8 cellular contexts compared by ENCODE assay signal in genomic region chr7:129173861-129174260, GRCh38. TPM values are rescaled to one million over a fixed set of nuclear protein-coding genes. Genes with fewer than 3 reads are reported as not detected.
A peak's percentile ranks its signal among the peaks of the same experiment; 100 is the strongest.
DNase-seq lines count a peak whose midpoint lies in the region; ATAC-seq, FAIRE-seq and TF ChIP-seq lines count a peak whose summit lies in the region.
"Not testable (repeated sequence)": the region's sequence is repeated elsewhere in the genome, so short reads cannot be mapped to it uniquely, and the experiment has no call there.
"Had no signal": no experiment of that assay in that cellular context is flagged by ENCODE, and none has a peak within 500 bp of the region (broad histone marks: within the 10 kb centered on the region; RNA-seq: fewer than 3 reads in every experiment).

No MANE protein-coding gene starts in this region.

- not testable (repeated sequence) for H3K9me1 ChIP-seq in K562 (ENCODE audit: control insufficient read depth, insufficient read depth, low read length)

- not testable (repeated sequence) for H3K79me2 ChIP-seq in K562 (ENCODE audit: control insufficient read depth, insufficient read depth, low read length); HepG2 (ENCODE audit: insufficient read depth, low read length)

- H3K9me3 ChIP-seq in K562 (replicated peaks; ENCODE audit: control insufficient read depth, insufficient read depth, low read depth, low read length); HepG2 (ENCODE audit: low read length): not testable (repeated sequence)

- peaks cover 22 to 53% of the 10 kb centered on the region in 2 experiments; a peak in 4 of 5 replicates for H3K27me3 ChIP-seq in K562 (ENCODE audit: control insufficient read depth in 2 of 2, insufficient read depth in 2 of 2, low read length in 2 of 2)
- not testable (repeated sequence) for H3K27me3 ChIP-seq in HepG2 (ENCODE audit: control insufficient read depth in 1 of 2, insufficient read depth in 2 of 2, low read length in 2 of 2)

- not testable (repeated sequence) for H3K4me1 ChIP-seq in K562 (replicated peaks in 1 of 2; ENCODE audit: control insufficient read depth in 2 of 2, insufficient read depth in 2 of 2, low read length in 2 of 2); HepG2 (ENCODE audit: insufficient read depth, low read length)

- TF ChIP-seq POLR2A in K562 (conservative IDR thresholded peaks at IDR 0.05); HepG2 (IDR thresholded peaks at IDR 0.05; ENCODE audit: insufficient read depth in 1 of 2, low read depth in 2 of 2, low read length in 2 of 2): not testable (repeated sequence)

- TF ChIP-seq CTCF in K562 (IDR thresholded peaks at IDR 0.05 in 2 of 3, conservative IDR thresholded peaks at IDR 0.05 in 1 of 3; ENCODE audit: insufficient read depth in 2 of 3, low read depth in 1 of 3, low read length in 3 of 3); HepG2 (CRISPR knock-in tag; IDR thresholded peaks at IDR 0.05): not testable (repeated sequence)

- TF ChIP-seq EP300 in K562 (IDR thresholded peaks at IDR 0.05; ENCODE audit: low read length); HepG2 (IDR thresholded peaks at IDR 0.05; ENCODE audit: low read depth in 2 of 2, low read length in 2 of 2); HepG2 (CRISPR knock-in tag; IDR thresholded peaks at IDR 0.05; ENCODE audit: borderline replicate concordance): not testable (repeated sequence)

- CTCF ChIA-PET in K562 (lab: Yijun Ruan, JAX; ENCODE audit: low intra/inter-chr PET ratio); HepG2 (lab: Yijun Ruan, JAX; ENCODE audit: low intra/inter-chr PET ratio, low total read pairs): not testable (repeated sequence)

- POLR2A ChIA-PET in K562 (lab: Yijun Ruan, JAX): interaction anchor here (0.6 to 0.7 kb wide), 2 partner anchors 742 to 810 kb away, joined by 3 to 4 read pairs; no protein-coding TSS in a partner anchor
- POLR2A ChIA-PET in HepG2 (lab: Yijun Ruan, JAX): interaction anchor here (0.7 kb wide), 1 partner anchor 353 kb away, joined by 3 read pairs; no protein-coding TSS in a partner anchor

- H3K27ac ChIP-seq in K562 (ENCODE audit: extremely low read depth, low read depth, low read length); HepG2 (ENCODE audit: extremely low read length, insufficient read depth, low read length): not testable (repeated sequence)

- BruUV-seq in K562 (replicated peaks; lab: Mats Ljungman, UMichigan); HepG2 (replicated peaks; lab: Mats Ljungman, UMichigan): not testable (repeated sequence)

- FAIRE-seq in K562 (lab: Jason Lieb, UNC); HepG2 (lab: Jason Lieb, UNC): not testable (repeated sequence)

- in situ Hi-C loops in K562 (cut with MboI); HepG2 (cut with HindIII; ENCODE audit: extremely low pct_ligation_motif_present, low pct_unique_long_range_greater_than_20kb): not testable (repeated sequence)

- H3K36me3 ChIP-seq in K562 (ENCODE audit: control insufficient read depth, insufficient read depth, low read length); HepG2 (replicated peaks in 1 of 2; ENCODE audit: control insufficient read depth in 1 of 2, insufficient read depth in 2 of 2, low read length in 2 of 2): not testable (repeated sequence)

- not testable (repeated sequence) for H4K20me1 ChIP-seq in K562 (replicated peaks; ENCODE audit: control insufficient read depth, insufficient read depth, low read length); HepG2 (ENCODE audit: insufficient read depth, low read length)

- ATAC-seq in K562, HepG2: not testable (repeated sequence)

- H3K4me2 ChIP-seq in K562 (ENCODE audit: insufficient read depth, low read length); HepG2 (ENCODE audit: low read depth, low read length): not testable (repeated sequence)

- not testable (repeated sequence) for DNase-seq in K562 (ENCODE audit: extremely low read depth in 1 of 4, low spot score in 3 of 4); HepG2 (ENCODE audit: low spot score)

- WGBS in K562 (ENCODE audit: insufficient coverage, low coverage, missing lambda C conversion rate): 8% methylated on average over 7 of the region's 7 CpGs
- 53% methylated on average over 7 of the region's 7 CpGs for WGBS in HepG2 (ENCODE audit: low lambda C conversion rate)

- H2AFZ ChIP-seq in K562 (ENCODE audit: low read depth, low read length) (peak overlapping the region; percentile 15; the same call in 1 of the 2 replicates), HepG2 (ENCODE audit: low read length) (peak overlapping the region; percentile 72)

- H3K9ac ChIP-seq in K562 (ENCODE audit: insufficient read depth in 1 of 2, low read depth in 2 of 2, low read length in 2 of 2); HepG2 (ENCODE audit: insufficient read depth, low read depth, low read length): not testable (repeated sequence)

- intact Hi-C loops in K562 (cut with micrococcal nuclease); HepG2 (cut with micrococcal nuclease; ENCODE audit: unreplicated experiment): not testable (repeated sequence)

- not testable (repeated sequence) for H3K4me3 ChIP-seq in K562; HepG2 (replicated peaks in 1 of 3; ENCODE audit: insufficient read depth in 1 of 3, low read depth in 2 of 3, low read length in 3 of 3)

- TF ChIP-seq RAD21 in K562 (CRISPR knock-in tag; conservative IDR thresholded peaks at IDR 0.05 in 1 of 2, IDR thresholded peaks at IDR 0.05 in 1 of 2); HepG2 (CRISPR knock-in tag; IDR thresholded peaks at IDR 0.05): not testable (repeated sequence)

RNA-seq across cellular contexts. Expression of gene SMO, which starts 14.6 kb away (rescaled TPM):
- total RNA-seq in K562 (2011; cell fraction: chromatin; rRNA removed; ENCODE audit: low replicate concordance): 0.60 TPM in 1 of 2 replicates, not detected in the other
- total RNA-seq in K562 (2011; cell fraction: nucleolus; rRNA removed): 0.39 and 0.67 TPM in 2 replicates
- total RNA-seq in K562 (2011; cell fraction: nucleoplasm; rRNA removed): 1.2 TPM in 1 of 2 replicates, not detected in the other
- total RNA-seq in K562 (2014; rRNA removed) (0.05 TPM in 1 of 2 replicates, not detected in the other), K562 (2014; rRNA removed; fragmentation: Illumina TruSeq; extraction: Trizol) (not detected in 2 replicates), K562 (2015; rRNA removed; fragmentation: Illumina TruSeq; extraction: Trizol) (not detected in 2 replicates), K562 (2021) (0.07 and 0.13 TPM in 2 replicates), HepG2 (2016; rRNA removed; fragmentation: Illumina TruSeq; extraction: Trizol) (22.1 and 32.3 TPM in 2 replicates)
- polyA plus RNA-seq in K562 (2011; rRNA removed) (0.10 and 0.11 TPM in 2 replicates), K562 (2014; fragmentation: Illumina TruSeq; extraction: Trizol) (not detected in 2 replicates), K562 (2014; fragmentation: Nextera tagmentation; extraction: Ambion mirVana) (not detected), K562 (2014; rRNA removed) (0.11 TPM in 1 of 2 replicates, not detected in the other), HepG2 (2011; rRNA removed) (23.8 and 30.7 TPM in 2 replicates)
- polyA plus RNA-seq in K562 (2011; cell fraction: cytosol; rRNA removed): 0.10 and 0.24 TPM in 2 replicates
- polyA plus RNA-seq in K562 (2011; cell fraction: nucleus; rRNA removed): 0.41 and 0.91 TPM in 2 replicates
- polyA plus RNA-seq in K562 (2012): not detected in 2 replicates
- 0.07 and 0.24 TPM in 2 replicates for polyA minus RNA-seq in K562 (2011; rRNA and poly(A)+ RNA removed)
- not detected in 2 replicates for polyA minus RNA-seq in K562 (2011; cell fraction: cytosol; rRNA and poly(A)+ RNA removed)
- polyA minus RNA-seq in K562 (2011; cell fraction: nucleus; rRNA and poly(A)+ RNA removed): 0.11 TPM in 1 of 2 replicates, not detected in the other
- 72.0 and 77.5 TPM in 2 replicates for total RNA-seq in HepG2 (2016; cell fraction: cytosol; rRNA removed; fragmentation: Illumina TruSeq; extraction: Trizol; ENCODE audit: low read depth)
- 22.7 and 33.9 TPM in 2 replicates for total RNA-seq in HepG2 (2016; cell fraction: insoluble cytoplasmic fraction; rRNA removed; fragmentation: Illumina TruSeq; extraction: Trizol)
- total RNA-seq in HepG2 (2016; cell fraction: membrane; rRNA removed; fragmentation: Illumina TruSeq; extraction: Trizol): 37.3 and 38.5 TPM in 2 replicates
- 26.1 and 28.3 TPM in 2 replicates for total RNA-seq in HepG2 (2016; cell fraction: nucleus; rRNA removed; fragmentation: Illumina TruSeq; extraction: Trizol)
- polyA plus RNA-seq in HepG2 (2011; cell fraction: cytosol; rRNA removed): 21.9 and 24.2 TPM in 2 replicates
- polyA plus RNA-seq in HepG2 (2011; cell fraction: nucleus; rRNA removed): 68.3 and 80.4 TPM in 2 replicates
- polyA plus RNA-seq in HepG2 (2012): 19.4 and 20.7 TPM in 2 replicates
- 4.1 and 4.4 TPM in 2 replicates for polyA plus RNA-seq in HepG2 (2016; cell fraction: cytosol; fragmentation: Illumina TruSeq; extraction: Trizol; ENCODE audit: low read depth)
- 22.5 and 25.2 TPM in 2 replicates for polyA plus RNA-seq in HepG2 (2016; cell fraction: insoluble cytoplasmic fraction; fragmentation: Illumina TruSeq; extraction: Trizol; ENCODE audit: low read depth)
- polyA plus RNA-seq in HepG2 (2016; cell fraction: membrane; fragmentation: Illumina TruSeq; extraction: Trizol; ENCODE audit: low read depth): 14.8 and 15.2 TPM in 2 replicates
- 63.0 and 65.6 TPM in 2 replicates for polyA plus RNA-seq in HepG2 (2016; cell fraction: nucleus; fragmentation: Illumina TruSeq; extraction: Trizol; ENCODE audit: insufficient read depth, low read depth)
- 0.07 and 139 TPM in 2 replicates for polyA minus RNA-seq in HepG2 (2011; rRNA and poly(A)+ RNA removed; ENCODE audit: low replicate concordance)
- 31.4 and 35.0 TPM in 2 replicates for polyA minus RNA-seq in HepG2 (2011; cell fraction: cytosol; rRNA and poly(A)+ RNA removed)
- polyA minus RNA-seq in HepG2 (2011; cell fraction: nucleus; rRNA and poly(A)+ RNA removed): 12.0 and 20.4 TPM in 2 replicates
- total RNA-seq: CD4-positive, alpha-beta memory T cell; CD4-positive, alpha-beta T cell; CD8-positive, alpha-beta T cell had no signal
- polyA plus RNA-seq: CD14-positive monocyte; CD4-positive, alpha-beta memory T cell; CD4-positive, CD25-positive, alpha-beta regulatory T cell; CD8-positive, alpha-beta memory T cell had no signal

RNA-seq across cellular contexts. Expression of gene TSPAN33, which starts 29.4 kb away (rescaled TPM):
- total RNA-seq in K562 (2011; cell fraction: chromatin; rRNA removed; ENCODE audit: low replicate concordance): 1.5 and 3.2 TPM in 2 replicates
- total RNA-seq in K562 (2011; cell fraction: nucleolus; rRNA removed): 1.3 and 3.2 TPM in 2 replicates
- total RNA-seq in K562 (2011; cell fraction: nucleoplasm; rRNA removed): 2.9 and 3.9 TPM in 2 replicates
- total RNA-seq in K562 (2014; rRNA removed) (0.20 and 0.23 TPM in 2 replicates), K562 (2014; rRNA removed; fragmentation: Illumina TruSeq; extraction: Trizol) (0.19 and 0.25 TPM in 2 replicates), K562 (2015; rRNA removed; fragmentation: Illumina TruSeq; extraction: Trizol) (not detected in 2 replicates), K562 (2021) (0.27 and 0.76 TPM in 2 replicates), HepG2 (2016; rRNA removed; fragmentation: Illumina TruSeq; extraction: Trizol) (12.9 and 15.3 TPM in 2 replicates)
- polyA plus RNA-seq in K562 (2011; rRNA removed) (1.2 and 1.5 TPM in 2 replicates), K562 (2014; fragmentation: Illumina TruSeq; extraction: Trizol) (0.21 and 0.42 TPM in 2 replicates), K562 (2014; fragmentation: Nextera tagmentation; extraction: Ambion mirVana) (under 1 TPM in 1 of 2 experiments, not detected in 1; 0.03 TPM), K562 (2014; rRNA removed) (0.19 TPM in 1 of 2 replicates, not detected in the other), HepG2 (2011; rRNA removed) (16.5 and 18.2 TPM in 2 replicates)
- polyA plus RNA-seq in K562 (2011; cell fraction: cytosol; rRNA removed): 1.6 and 1.7 TPM in 2 replicates
- polyA plus RNA-seq in K562 (2011; cell fraction: nucleus; rRNA removed): 1.3 and 1.6 TPM in 2 replicates
- 0.16 and 0.30 TPM in 2 replicates for polyA plus RNA-seq in K562 (2012)
- 1.1 and 1.6 TPM in 2 replicates for polyA minus RNA-seq in K562 (2011; rRNA and poly(A)+ RNA removed)
- 1.2 and 1.3 TPM in 2 replicates for polyA minus RNA-seq in K562 (2011; cell fraction: cytosol; rRNA and poly(A)+ RNA removed)
- polyA minus RNA-seq in K562 (2011; cell fraction: nucleus; rRNA and poly(A)+ RNA removed): 0.54 and 1.2 TPM in 2 replicates
- 15.1 and 19.5 TPM in 2 replicates for total RNA-seq in HepG2 (2016; cell fraction: cytosol; rRNA removed; fragmentation: Illumina TruSeq; extraction: Trizol; ENCODE audit: low read depth)
- 10.8 and 14.4 TPM in 2 replicates for total RNA-seq in HepG2 (2016; cell fraction: insoluble cytoplasmic fraction; rRNA removed; fragmentation: Illumina TruSeq; extraction: Trizol)
- total RNA-seq in HepG2 (2016; cell fraction: membrane; rRNA removed; fragmentation: Illumina TruSeq; extraction: Trizol): 32.7 and 34.3 TPM in 2 replicates
- 8.1 and 9.4 TPM in 2 replicates for total RNA-seq in HepG2 (2016; cell fraction: nucleus; rRNA removed; fragmentation: Illumina TruSeq; extraction: Trizol)
- 19.8 and 23.3 TPM in 2 replicates for polyA plus RNA-seq in HepG2 (2011; cell fraction: cytosol; rRNA removed)
- polyA plus RNA-seq in HepG2 (2011; cell fraction: nucleus; rRNA removed): 8.5 and 9.9 TPM in 2 replicates
- 10.1 and 13.3 TPM in 2 replicates for polyA plus RNA-seq in HepG2 (2012)
- 23.0 and 28.4 TPM in 2 replicates for polyA plus RNA-seq in HepG2 (2016; cell fraction: cytosol; fragmentation: Illumina TruSeq; extraction: Trizol; ENCODE audit: low read depth)
- 13.0 and 14.1 TPM in 2 replicates for polyA plus RNA-seq in HepG2 (2016; cell fraction: insoluble cytoplasmic fraction; fragmentation: Illumina TruSeq; extraction: Trizol; ENCODE audit: low read depth)
- polyA plus RNA-seq in HepG2 (2016; cell fraction: membrane; fragmentation: Illumina TruSeq; extraction: Trizol; ENCODE audit: low read depth): 35.6 and 37.4 TPM in 2 replicates
- 15.5 and 18.6 TPM in 2 replicates for polyA plus RNA-seq in HepG2 (2016; cell fraction: nucleus; fragmentation: Illumina TruSeq; extraction: Trizol; ENCODE audit: insufficient read depth, low read depth)
- 9.5 and 35.1 TPM in 2 replicates for polyA minus RNA-seq in HepG2 (2011; rRNA and poly(A)+ RNA removed; ENCODE audit: low replicate concordance)
- 9.1 and 9.7 TPM in 2 replicates for polyA minus RNA-seq in HepG2 (2011; cell fraction: cytosol; rRNA and poly(A)+ RNA removed)
- polyA minus RNA-seq in HepG2 (2011; cell fraction: nucleus; rRNA and poly(A)+ RNA removed): 7.2 and 10.4 TPM in 2 replicates

RNA-seq across cellular contexts. Expression of gene AHCYL2, which starts 51.0 kb away (rescaled TPM):
- total RNA-seq in K562 (2011; cell fraction: chromatin; rRNA removed; ENCODE audit: low replicate concordance): 11.5 and 16.6 TPM in 2 replicates
- total RNA-seq in K562 (2011; cell fraction: nucleolus; rRNA removed): 3.7 and 4.3 TPM in 2 replicates
- total RNA-seq in K562 (2011; cell fraction: nucleoplasm; rRNA removed): 7.0 and 11.6 TPM in 2 replicates
- total RNA-seq in K562 (2014; rRNA removed) (3.1 and 3.7 TPM in 2 replicates), K562 (2014; rRNA removed; fragmentation: Illumina TruSeq; extraction: Trizol) (5.2 TPM in 2 replicates), K562 (2015; rRNA removed; fragmentation: Illumina TruSeq; extraction: Trizol) (5.5 and 6.8 TPM in 2 replicates), K562 (2021) (5.2 and 5.5 TPM in 2 replicates), HepG2 (2016; rRNA removed; fragmentation: Illumina TruSeq; extraction: Trizol) (9.5 and 12.9 TPM in 2 replicates)
- polyA plus RNA-seq in K562 (2011; rRNA removed) (10.5 and 10.8 TPM in 2 replicates), K562 (2014; fragmentation: Illumina TruSeq; extraction: Trizol) (4.8 and 6.2 TPM in 2 replicates), K562 (2014; fragmentation: Nextera tagmentation; extraction: Ambion mirVana) (1 to 10 TPM in 1 of 2 experiments, under 1 TPM in 1; 0.93 to 2.0 TPM), K562 (2014; rRNA removed) (4.3 and 5.6 TPM in 2 replicates), HepG2 (2011; rRNA removed) (12.5 and 14.7 TPM in 2 replicates)
- 4.5 and 8.6 TPM in 2 replicates for polyA plus RNA-seq in K562 (2011; cell fraction: cytosol; rRNA removed)
- polyA plus RNA-seq in K562 (2011; cell fraction: nucleus; rRNA removed): 10.3 and 13.9 TPM in 2 replicates
- 4.9 and 7.6 TPM in 2 replicates for polyA plus RNA-seq in K562 (2012)
- polyA minus RNA-seq in K562 (2011; rRNA and poly(A)+ RNA removed): 17.9 and 25.5 TPM in 2 replicates
- polyA minus RNA-seq in K562 (2011; cell fraction: cytosol; rRNA and poly(A)+ RNA removed): 5.7 and 7.6 TPM in 2 replicates
- 3.4 and 8.2 TPM in 2 replicates for polyA minus RNA-seq in K562 (2011; cell fraction: nucleus; rRNA and poly(A)+ RNA removed)
- 4.4 and 6.0 TPM in 2 replicates for total RNA-seq in HepG2 (2016; cell fraction: cytosol; rRNA removed; fragmentation: Illumina TruSeq; extraction: Trizol; ENCODE audit: low read depth)
- 10.6 and 14.1 TPM in 2 replicates for total RNA-seq in HepG2 (2016; cell fraction: insoluble cytoplasmic fraction; rRNA removed; fragmentation: Illumina TruSeq; extraction: Trizol)
- 4.9 and 5.6 TPM in 2 replicates for total RNA-seq in HepG2 (2016; cell fraction: membrane; rRNA removed; fragmentation: Illumina TruSeq; extraction: Trizol)
- 13.2 and 15.2 TPM in 2 replicates for total RNA-seq in HepG2 (2016; cell fraction: nucleus; rRNA removed; fragmentation: Illumina TruSeq; extraction: Trizol)
- 7.5 and 10.5 TPM in 2 replicates for polyA plus RNA-seq in HepG2 (2011; cell fraction: cytosol; rRNA removed)
- 11.3 TPM in 2 replicates for polyA plus RNA-seq in HepG2 (2011; cell fraction: nucleus; rRNA removed)
- polyA plus RNA-seq in HepG2 (2012): 8.1 and 8.5 TPM in 2 replicates
- 1.0 and 1.3 TPM in 2 replicates for polyA plus RNA-seq in HepG2 (2016; cell fraction: cytosol; fragmentation: Illumina TruSeq; extraction: Trizol; ENCODE audit: low read depth)
- polyA plus RNA-seq in HepG2 (2016; cell fraction: insoluble cytoplasmic fraction; fragmentation: Illumina TruSeq; extraction: Trizol; ENCODE audit: low read depth): 9.3 and 10.0 TPM in 2 replicates
- 2.6 TPM in 2 replicates for polyA plus RNA-seq in HepG2 (2016; cell fraction: membrane; fragmentation: Illumina TruSeq; extraction: Trizol; ENCODE audit: low read depth)
- 16.2 and 18.7 TPM in 2 replicates for polyA plus RNA-seq in HepG2 (2016; cell fraction: nucleus; fragmentation: Illumina TruSeq; extraction: Trizol; ENCODE audit: insufficient read depth, low read depth)
- polyA minus RNA-seq in HepG2 (2011; rRNA and poly(A)+ RNA removed; ENCODE audit: low replicate concordance): 30.7 and 36.9 TPM in 2 replicates
- 12.8 and 15.4 TPM in 2 replicates for polyA minus RNA-seq in HepG2 (2011; cell fraction: cytosol; rRNA and poly(A)+ RNA removed)
- polyA minus RNA-seq in HepG2 (2011; cell fraction: nucleus; rRNA and poly(A)+ RNA removed): 9.8 and 14.9 TPM in 2 replicates

Comparison
In these comparisons a context has a peak if more than half of its experiments do, and no peak if none do; other contexts are left out.
1. RNA of gene SMO, which starts 14.6 kb away (total RNA-seq): 22.1 to 77.5 TPM in HepG2; 0.05 to 1.2 TPM in K562; every median in the first group is over 10 times any median in the second.